In genomic region chr1:229896306-229896705, GRCh38 we compare ENCODE assay signal across 18 cellular contexts.
DNase-seq lines count a peak whose midpoint lies in the region; ATAC-seq, FAIRE-seq and TF ChIP-seq lines count a peak whose summit lies in the region.
"Had no signal": no experiment of that assay in that cellular context is flagged by ENCODE, and none has a peak within 500 bp of the region (broad histone marks: within the 10 kb centered on the region; RNA-seq: fewer than 3 reads in every experiment).

No MANE protein-coding gene starts in this region.

- ATAC-seq in K562 (no peak), foreskin keratinocyte (peak; percentile 59), HG03135 (IDR thresholded peaks at IDR 0.05; ENCODE audit: unreplicated experiment) (no peak)

- H3K9me3 ChIP-seq in K562 (replicated peaks; ENCODE audit: control insufficient read depth, insufficient read depth, low read depth, low read length) = no peaks in the 10 kb centered on the region
- H3K9me3 ChIP-seq: HAP-1 had no signal

- no peak for TF ChIP-seq CTCF in K562 (IDR thresholded peaks at IDR 0.05 in 2 of 3, conservative IDR thresholded peaks at IDR 0.05 in 1 of 3; ENCODE audit: insufficient read depth in 2 of 3, low read depth in 1 of 3, low read length in 3 of 3)
- TF ChIP-seq CTCF in epithelial cell of esophagus (IDR thresholded peaks at IDR 0.05; ENCODE audit: insufficient read depth, low read depth, low read length, missing control alignments) = no peak
- no peak for TF ChIP-seq CTCF in foreskin keratinocyte (conservative IDR thresholded peaks at IDR 0.05)

- TF ChIP-seq RAD21 in K562 (CRISPR knock-in tag; conservative IDR thresholded peaks at IDR 0.05 in 1 of 2, IDR thresholded peaks at IDR 0.05 in 1 of 2) = no peak

- H3K4me3 ChIP-seq in K562 (no peak overlapping the region), epithelial cell of esophagus (ENCODE audit: low read length) (no peak overlapping the region)
- H3K4me3 ChIP-seq: HAP-1 had no signal

- BruUV-seq in K562 (replicated peaks; lab: Mats Ljungman, UMichigan) = no TSS peak

- no peak overlapping the region for H3K4me2 ChIP-seq in K562 (ENCODE audit: insufficient read depth, low read length)

- H3K79me2 ChIP-seq in K562 (ENCODE audit: control insufficient read depth, insufficient read depth, low read length) = no peaks in the 10 kb centered on the region

- no peaks in the 10 kb centered on the region for H3K9me1 ChIP-seq in K562 (ENCODE audit: control insufficient read depth, insufficient read depth, low read length)

- intact Hi-C loops in K562 (cut with micrococcal nuclease) = no loop called here

- CTCF ChIA-PET in K562 (lab: Yijun Ruan, JAX; ENCODE audit: low intra/inter-chr PET ratio) = no interaction called here

- peak; percentile 15 for FAIRE-seq in K562 (lab: Jason Lieb, UNC)
- FAIRE-seq: G401.6, GM12892, H54 had no signal

- H2AFZ ChIP-seq in K562 (ENCODE audit: low read depth, low read length) = no peak overlapping the region

- H3K27me3 ChIP-seq in K562 (ENCODE audit: control insufficient read depth in 2 of 2, insufficient read depth in 2 of 2, low read length in 2 of 2) (peaks cover 5 to 14% of the 10 kb centered on the region in 2 experiments; a peak in 3 of 5 replicates), foreskin keratinocyte (no peaks in the 10 kb centered on the region)

- POLR2A ChIA-PET in K562 (lab: Yijun Ruan, JAX) = no interaction called here

- H3K27ac ChIP-seq in K562 (ENCODE audit: extremely low read depth, low read depth, low read length) (no peak overlapping the region), foreskin keratinocyte (no peak overlapping the region)

- H3K36me3 ChIP-seq in K562 (ENCODE audit: control insufficient read depth, insufficient read depth, low read length) = no peaks in the 10 kb centered on the region
- H3K36me3 ChIP-seq: HAP-1 had no signal

- no peak for TF ChIP-seq POLR2A in K562 (conservative IDR thresholded peaks at IDR 0.05)

- H3K9ac ChIP-seq in K562 (ENCODE audit: insufficient read depth in 1 of 2, low read depth in 2 of 2, low read length in 2 of 2) = no peak overlapping the region

- TF ChIP-seq EP300 in K562 (IDR thresholded peaks at IDR 0.05; ENCODE audit: low read length) = no peak

- H3K4me1 ChIP-seq in K562 (replicated peaks in 1 of 2; ENCODE audit: control insufficient read depth in 2 of 2, insufficient read depth in 2 of 2, low read length in 2 of 2) (no peaks in the 10 kb centered on the region), foreskin keratinocyte (peaks cover 27% of the 10 kb centered on the region)
- H3K4me1 ChIP-seq: HAP-1 had no signal

- in situ Hi-C loops in K562 (cut with MboI) = no loop called here

- 0% methylated on average over 2 of the region's 2 CpGs for WGBS in K562 (ENCODE audit: insufficient coverage, low coverage, missing lambda C conversion rate)

- no peaks in the 10 kb centered on the region for H4K20me1 ChIP-seq in K562 (replicated peaks; ENCODE audit: control insufficient read depth, insufficient read depth, low read length)

- DNase-seq in K562 (ENCODE audit: extremely low read depth in 1 of 4, low spot score in 3 of 4) = no peak
- peak; percentile 66 for DNase-seq in epithelial cell of esophagus (ENCODE audit: low read depth)
- peak; percentile 54 to 81 for DNase-seq in foreskin keratinocyte
- DNase-seq in DMS79 treated with DMSO at 0.1 percent for 48 hours (lab: John Stamatoyannopoulos, UW) = no peak
- no peak for DNase-seq in stimulated activated CD4-positive, alpha-beta T cell treated with anti-CD3 and anti-CD28 coated beads, Interleukin-12 subunit alpha, Interleukin-12 subunit beta, amount 100 ng/mL, for 4 hours
- DNase-seq: C1 segment of cervical spinal cord; Calu3; CD4-positive, alpha-beta memory T cell; COR-L47; DMS53; DND-41; GOT3; HFFc6 had no signal

TF ChIP-seq in K562, 482 proteins besides CTCF, POLR2A, EP300 and RAD21:
- TF ChIP-seq RERE (CRISPR knock-in tag; IDR thresholded peaks at IDR 0.05; ENCODE audit: borderline replicate concordance) = no peak
- no peak for TF ChIP-seq ZBTB17 (CRISPR knock-in tag; IDR thresholded peaks at IDR 0.05)
- TF ChIP-seq PHF20 (IDR thresholded peaks at IDR 0.05; ENCODE audit: partially characterized antibody) = no peak
- TF ChIP-seq EZH2 (IDR thresholded peaks at IDR 0.05; ENCODE audit: borderline replicate concordance, low read depth, low read length) = no peak
- no peak for TF ChIP-seq ZFPM2 (CRISPR knock-in tag; IDR thresholded peaks at IDR 0.05)
- TF ChIP-seq ZNF449 (CRISPR knock-in tag; IDR thresholded peaks at IDR 0.05) = no peak
- no peak for TF ChIP-seq MTF1 (CRISPR knock-in tag; IDR thresholded peaks at IDR 0.05; ENCODE audit: borderline replicate concordance)
- TF ChIP-seq SMAD1 (IDR thresholded peaks at IDR 0.05; ENCODE audit: low read depth, low read length, partially characterized antibody) = no peak
- no peak for TF ChIP-seq KLF10 (CRISPR knock-in tag; IDR thresholded peaks at IDR 0.05)
- TF ChIP-seq MTA3 (IDR thresholded peaks at IDR 0.05; ENCODE audit: borderline replicate concordance) = no peak
- no peak for TF ChIP-seq NFXL1 (CRISPR knock-in tag; IDR thresholded peaks at IDR 0.05)
- no peak for TF ChIP-seq CBFA2T2 (conservative IDR thresholded peaks at IDR 0.05)
- TF ChIP-seq, protein P1, sequence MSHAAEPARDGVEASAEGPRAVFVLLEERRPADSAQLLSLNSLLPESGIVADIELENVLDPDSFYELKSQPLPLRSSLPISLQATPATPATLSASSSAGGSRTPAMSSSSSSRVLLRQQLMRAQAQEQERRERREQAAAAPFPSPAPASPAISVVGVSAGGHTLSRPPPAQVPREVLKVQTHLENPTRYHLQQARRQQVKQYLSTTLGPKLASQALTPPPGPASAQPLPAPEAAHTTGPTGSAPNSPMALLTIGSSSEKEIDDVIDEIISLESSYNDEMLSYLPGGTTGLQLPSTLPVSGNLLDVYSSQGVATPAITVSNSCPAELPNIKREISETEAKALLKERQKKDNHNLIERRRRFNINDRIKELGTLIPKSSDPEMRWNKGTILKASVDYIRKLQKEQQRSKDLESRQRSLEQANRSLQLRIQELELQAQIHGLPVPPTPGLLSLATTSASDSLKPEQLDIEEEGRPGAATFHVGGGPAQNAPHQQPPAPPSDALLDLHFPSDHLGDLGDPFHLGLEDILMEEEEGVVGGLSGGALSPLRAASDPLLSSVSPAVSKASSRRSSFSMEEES (CRISPR knock-in tag; IDR thresholded peaks at IDR 0.05) = no peak

Comparison
In these comparisons a context has a peak if more than half of its experiments do, and no peak if none do; other contexts are left out.
1. DNase-seq: peak in epithelial cell of esophagus (single experiment) and foreskin keratinocyte (2 of 2); none in K562 (0 of 4), DMS79 treated with DMSO at 0.1 percent for 48 hours (single experiment) and stimulated activated CD4-positive, alpha-beta T cell treated with anti-CD3 and anti-CD28 coated beads, Interleukin-12 subunit alpha, Interleukin-12 subunit beta, amount 100 ng/mL, for 4 hours (single experiment).